17 cellular contexts compared by ENCODE assay signal in the genomic region with DNA sequence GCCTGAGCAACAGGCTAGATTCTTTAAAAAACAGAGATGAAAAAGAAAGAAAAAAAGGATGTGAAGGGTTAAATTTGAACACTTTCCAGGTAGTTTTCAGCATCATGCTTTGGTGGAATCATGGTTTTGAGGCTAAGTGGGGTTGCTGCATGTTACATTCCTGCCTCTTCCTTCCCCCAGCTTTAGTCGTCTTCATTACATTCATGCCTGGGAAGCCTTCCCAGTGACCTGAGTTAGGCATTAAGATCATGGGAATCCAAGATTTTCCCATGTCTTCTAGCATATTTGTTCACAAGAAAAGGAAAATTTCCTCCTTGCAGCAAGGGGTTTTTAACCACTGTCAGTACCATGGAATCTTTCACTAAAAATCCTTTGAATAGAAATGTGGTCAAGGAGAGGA. TPM values are rescaled to one million over a fixed set of nuclear protein-coding genes. Genes with fewer than 3 reads are reported as not detected.
DNase-seq lines count a peak whose midpoint lies in the region; ATAC-seq and TF ChIP-seq lines count a peak whose summit lies in the region.
"Had no signal": no experiment of that assay in that cellular context is flagged by ENCODE, and none has a peak within 500 bp of the region (broad histone marks: within the 10 kb centered on the region; RNA-seq: fewer than 3 reads in every experiment).

No MANE protein-coding gene starts in this region.

- DNase-seq in MCF 10A (ENCODE audit: unreplicated experiment) (no peak), breast epithelium (ENCODE audit: low spot score in 2 of 2) (no peak), astrocyte of the cerebellum (ENCODE audit: low read depth) (peak; percentile 94), foreskin fibroblast (peak; percentile 70 to 81), tibial nerve (ENCODE audit: low spot score in 2 of 2) (no peak), neural progenitor cell (ENCODE audit: low spot score) (no peak)
- DNase-seq: activated CD4-positive, alpha-beta T cell treated with anti-CD3 and anti-CD28 coated beads for 48 hours; activated T-cell treated with anti-CD3 and anti-CD28 coated beads, Interleukin-2, amount 50 U/mL, for 24 hours; Caco-2; cortex of kidney; NCI-H1105; stimulated activated CD4-positive, alpha-beta T cell treated with anti-CD3 and anti-CD28 coated beads, Interleukin-1b, Interleukin-23, amount 100 ng/mL, for 48 hours; upper lobe of left lung had no signal

- H3K27me3 Mint-ChIP-seq in MCF 10A (ENCODE audit: insufficient read depth, unreplicated experiment) (no peaks in the 10 kb centered on the region), neural progenitor cell (ENCODE audit: insufficient read depth, low read depth) (no peaks in the 10 kb centered on the region)
- H3K27me3 Mint-ChIP-seq: activated T-cell treated with anti-CD3 and anti-CD28 coated beads, Interleukin-2, amount 50 U/mL, for 24 hours had no signal

- no peak overlapping the region for H3K4me2 ChIP-seq in neural progenitor cell

- H3K36me3 Mint-ChIP-seq in MCF 10A (ENCODE audit: insufficient read depth, unreplicated experiment), result peaks cover 4% of the 10 kb centered on the region
- H3K36me3 Mint-ChIP-seq in neural progenitor cell, result peaks cover 36% of the 10 kb centered on the region

- intact Hi-C loops in MCF 10A (cut with micrococcal nuclease), result no loop called here
- intact Hi-C loops in breast epithelium (cut with DNase I; ENCODE audit: low total_unique reads), result no loop called here

- H3K4me1 Mint-ChIP-seq in MCF 10A (ENCODE audit: insufficient read depth, unreplicated experiment), result peaks cover 22% of the 10 kb centered on the region
- peaks cover 2% of the 10 kb centered on the region for H3K4me1 Mint-ChIP-seq in neural progenitor cell

- H3K9me3 Mint-ChIP-seq in MCF 10A (ENCODE audit: unreplicated experiment) (no peaks in the 10 kb centered on the region), neural progenitor cell (no peaks in the 10 kb centered on the region)
- H3K9me3 Mint-ChIP-seq: activated T-cell treated with anti-CD3 and anti-CD28 coated beads, Interleukin-2, amount 50 U/mL, for 24 hours had no signal

- H3K9ac ChIP-seq in skeletal muscle tissue (ENCODE audit: low read depth in 1 of 3, low read length in 3 of 3), result peak overlapping the region in 1 of 3 donors; percentile 40
- H3K9ac ChIP-seq in neural progenitor cell, result no peak overlapping the region

- peaks cover 84% of the 10 kb centered on the region for H4K20me1 ChIP-seq in neural progenitor cell (ENCODE audit: low read depth)

- WGBS in tibial nerve, 2 donors, result 24 to 30% methylated on average over 1 of the region's 1 CpG

- in situ Hi-C loops in astrocyte of the cerebellum (cut with HindIII; ENCODE audit: low sequenced_read_pairs), result no loop called here

- H3K27ac Mint-ChIP-seq in MCF 10A (ENCODE audit: low read depth, unreplicated experiment) (peak overlapping the region; percentile 70), neural progenitor cell (no peak overlapping the region)
- H3K27ac Mint-ChIP-seq: activated T-cell treated with anti-CD3 and anti-CD28 coated beads, Interleukin-2, amount 50 U/mL, for 24 hours had no signal

- H3K4me3 ChIP-seq in breast epithelium (no peak overlapping the region), astrocyte of the cerebellum (ENCODE audit: low read depth, low read length) (no peak overlapping the region), foreskin fibroblast (ENCODE audit: low read depth in 1 of 2, low read length in 2 of 2) (no peak overlapping the region), skeletal muscle tissue (ENCODE audit: low read length in 3 of 3) (no peak overlapping the region), tibial nerve (no peak overlapping the region), neural progenitor cell (no peak overlapping the region)
- H3K4me3 ChIP-seq: prostate gland, upper lobe of left lung had no signal

- H3K79me2 ChIP-seq in neural progenitor cell (ENCODE audit: low read depth), result peaks cover 100% of the 10 kb centered on the region

- BruUV-seq in MCF 10A (replicated peaks; lab: Mats Ljungman, UMichigan), result no TSS peak

- no peaks in the 10 kb centered on the region for H3K36me3 ChIP-seq in breast epithelium
- H3K36me3 ChIP-seq in skeletal muscle tissue (ENCODE audit: control insufficient read depth in 3 of 3, insufficient read depth in 3 of 3, low read length in 3 of 3), result no peaks in the 10 kb centered on the region
- no peaks in the 10 kb centered on the region for H3K36me3 ChIP-seq in tibial nerve
- peaks cover 8% of the 10 kb centered on the region for H3K36me3 ChIP-seq in neural progenitor cell
- H3K36me3 ChIP-seq: prostate gland, upper lobe of left lung had no signal

- POLR2A ChIA-PET in MCF 10A (lab: Yijun Ruan, JAX), result interaction anchor here (0.6 to 6.3 kb wide), 6 partner anchors 12 to 197 kb away, joined by 3 to 81 read pairs (median 3); partner anchors contain the start of gene TPX2

- TF ChIP-seq EP300 in tibial nerve (IDR thresholded peaks at IDR 0.05), result no peak

- no peak for TF ChIP-seq CTCF in MCF 10A (IDR thresholded peaks at IDR 0.05; ENCODE audit: unreplicated experiment)
- TF ChIP-seq CTCF in breast epithelium (IDR thresholded peaks at IDR 0.05), result no peak
- TF ChIP-seq CTCF in astrocyte of the cerebellum (IDR thresholded peaks at IDR 0.05; ENCODE audit: low read depth, low read length, missing control alignments), result no peak
- no peak for TF ChIP-seq CTCF in foreskin fibroblast (IDR thresholded peaks at IDR 0.05; ENCODE audit: low read depth, low read length)
- no peak for TF ChIP-seq CTCF in tibial nerve (IDR thresholded peaks at IDR 0.05)
- TF ChIP-seq CTCF in neural progenitor cell (IDR thresholded peaks at IDR 0.05), result no peak

- H3K27ac ChIP-seq in breast epithelium, result no peak overlapping the region
- peak overlapping the region; percentile 60 for H3K27ac ChIP-seq in skeletal muscle tissue (ENCODE audit: low read depth, low read length)
- H3K27ac ChIP-seq in tibial nerve, result no peak overlapping the region
- no peak overlapping the region for H3K27ac ChIP-seq in neural progenitor cell
- H3K27ac ChIP-seq: 22Rv1, prostate gland, upper lobe of left lung had no signal

- no peak for ATAC-seq in HG03097 (IDR thresholded peaks at IDR 0.05; ENCODE audit: low FRiP score, unreplicated experiment)

- H3K9me3 ChIP-seq in breast epithelium (no peaks in the 10 kb centered on the region), skeletal muscle tissue (ENCODE audit: control insufficient read depth in 3 of 3, low read length in 3 of 3) (no peaks in the 10 kb centered on the region), tibial nerve (no peaks in the 10 kb centered on the region), neural progenitor cell (ENCODE audit: low read depth) (no peaks in the 10 kb centered on the region)
- H3K9me3 ChIP-seq: Caco-2, prostate gland, upper lobe of left lung had no signal

- H3K27me3 ChIP-seq in breast epithelium (no peaks in the 10 kb centered on the region), skeletal muscle tissue (ENCODE audit: control insufficient read depth in 3 of 3, insufficient read depth in 3 of 3, low read length in 3 of 3) (no peaks in the 10 kb centered on the region), tibial nerve (no peaks in the 10 kb centered on the region), neural progenitor cell (no peaks in the 10 kb centered on the region)
- H3K27me3 ChIP-seq: upper lobe of left lung had no signal

- no peak overlapping the region for H3K4me3 Mint-ChIP-seq in MCF 10A (ENCODE audit: unreplicated experiment)
- H3K4me3 Mint-ChIP-seq in neural progenitor cell, result no peak overlapping the region
- H3K4me3 Mint-ChIP-seq: activated T-cell treated with anti-CD3 and anti-CD28 coated beads, Interleukin-2, amount 50 U/mL, for 24 hours had no signal

- peaks cover under 1% of the 10 kb centered on the region for H3F3A ChIP-seq in neural progenitor cell (ENCODE audit: low read depth)

- CTCF ChIA-PET in MCF 10A (lab: Yijun Ruan, JAX), result interaction anchor here (0.7 to 3.6 kb wide), 9 partner anchors 9 to 138 kb away, joined by 3 to 13 read pairs (median 5); no protein-coding TSS in a partner anchor

- H2AFZ ChIP-seq in neural progenitor cell (replicated peaks), result no peak overlapping the region

- no peaks in the 10 kb centered on the region for H3K4me1 ChIP-seq in breast epithelium
- peaks cover 12 to 25% (median 24%) of the 10 kb centered on the region in 3 donors for H3K4me1 ChIP-seq in skeletal muscle tissue (ENCODE audit: control insufficient read depth in 3 of 3, insufficient read depth in 3 of 3, low read length in 3 of 3)
- no peaks in the 10 kb centered on the region for H3K4me1 ChIP-seq in tibial nerve
- no peaks in the 10 kb centered on the region for H3K4me1 ChIP-seq in neural progenitor cell
- H3K4me1 ChIP-seq: Caco-2, prostate gland, upper lobe of left lung had no signal

- no peak for TF ChIP-seq POLR2A in breast epithelium (IDR thresholded peaks at IDR 0.05)
- TF ChIP-seq POLR2A in tibial nerve (IDR thresholded peaks at IDR 0.05), result no peak

RNA-seq across cellular contexts. Expression of gene TPX2, which starts 12.0 kb away (rescaled TPM):
- total RNA-seq in MCF 10A (2022) (45.3 and 79.6 TPM in 2 replicates), breast epithelium (1 to 10 TPM in 1 of 3 donors, under 1 TPM in 2; 0.33 to 3.8 (median 0.73) TPM), skeletal muscle tissue (8.4 TPM), tibial nerve (1 to 10 TPM in 1 of 4 donors, under 1 TPM in 3; 0.21 to 2.7 (median 0.40) TPM), neural progenitor cell (ENCODE audit: low replicate concordance) (226 and 278 TPM in 2 replicates)

RNA-seq across cellular contexts. Expression of gene BCL2L1, which starts 28.5 kb away (rescaled TPM):
- 139 and 156 TPM in 2 replicates for total RNA-seq in MCF 10A (2022)
- total RNA-seq in breast epithelium, result 100 to 1,000 TPM in 2 of 3 donors, 10 to 100 TPM in 1; 95.1 to 124 (median 117) TPM
- total RNA-seq in skeletal muscle tissue, result 44.9 TPM
- total RNA-seq in tibial nerve, result 100 to 1,000 TPM; 105 to 138 (median 119) TPM
- 60.0 and 74.6 TPM in 2 replicates for total RNA-seq in neural progenitor cell (ENCODE audit: low replicate concordance)

Comparison
In these comparisons a context has a peak if more than half of its experiments do, and no peak if none do; other contexts are left out.
1. DNase-seq: peak in astrocyte of the cerebellum (single experiment) and foreskin fibroblast (2 of 2); none in MCF 10A (single experiment), breast epithelium (0 of 2), tibial nerve (0 of 2) and neural progenitor cell (single experiment).